16 cellular contexts compared by ENCODE assay signal in genomic region chr6:133894795-133895401, GRCh38. TPM values are rescaled to one million over a fixed set of nuclear protein-coding genes. Genes with fewer than 3 reads are reported as not detected.
DNase-seq lines count a peak whose midpoint lies in the region; ATAC-seq and TF ChIP-seq lines count a peak whose summit lies in the region.
"Had no signal": no experiment of that assay in that cellular context is flagged by ENCODE, and none has a peak within 500 bp of the region (broad histone marks: within the 10 kb centered on the region; RNA-seq: fewer than 3 reads in every experiment).

No MANE protein-coding gene starts in this region.

- DNase-seq in NCI-H2171 treated with DMSO at 0.1 percent for 48 hours (lab: John Stamatoyannopoulos, UW) (peak; percentile 37), NCI-H2171 (lab: John Stamatoyannopoulos, UW) (no peak), NCI-H748 treated with DMSO at 0.1 percent for 48 hours (lab: John Stamatoyannopoulos, UW) (no peak), NCI-H2107 treated with DMSO at 0.1 percent for 48 hours (lab: John Stamatoyannopoulos, UW; ENCODE audit: unreplicated experiment) (no peak)
- DNase-seq in CD4-positive, alpha-beta T cell = no peak
- DNase-seq: activated T-cell treated with anti-CD3 and anti-CD28 coated beads, Interleukin-2, amount 50 U/mL, for 1 hour; amniotic stem cell; Caco-2; effector memory CD4-positive, alpha-beta T cell had no signal

- 0 to 5% methylated on average over 4 to 5 of the region's 5 CpGs for WGBS in gastroesophageal sphincter (ENCODE audit: low coverage in 1 of 2), 2 donors
- WGBS in urinary bladder = 8% methylated on average over 5 of the region's 5 CpGs

- H3K9ac ChIP-seq in mucosa of rectum (ENCODE audit: low read depth in 1 of 2, low read length in 2 of 2) = peak overlapping the region in 1 of 2 donors; percentile 11

- no peaks in the 10 kb centered on the region for H3K36me3 Mint-ChIP-seq in CD4-positive, alpha-beta T cell (ENCODE audit: low read depth)

- POLR2A ChIA-PET in CD4-positive, alpha-beta T cell (lab: Charles Lee) = no interaction called here

- intact Hi-C loops in CD4-positive, alpha-beta T cell (cut with DNase I, micrococcal nuclease) = no loop called here

- no peak overlapping the region for H3K27ac Mint-ChIP-seq in CD4-positive, alpha-beta T cell

- no peaks in the 10 kb centered on the region for H3K36me3 ChIP-seq in gastroesophageal sphincter
- no peaks in the 10 kb centered on the region for H3K36me3 ChIP-seq in mucosa of rectum (ENCODE audit: control insufficient read depth in 2 of 2, insufficient read depth in 2 of 2, low read length in 2 of 2)
- H3K36me3 ChIP-seq in urinary bladder (ENCODE audit: insufficient read depth) = no peaks in the 10 kb centered on the region

- peaks cover 37% of the 10 kb centered on the region for H3K4me1 Mint-ChIP-seq in CD4-positive, alpha-beta T cell (ENCODE audit: low read depth)

- peaks cover 89% of the 10 kb centered on the region for H3K27me3 Mint-ChIP-seq in CD4-positive, alpha-beta T cell

- H3K27me3 ChIP-seq in gastroesophageal sphincter (peaks cover 69% of the 10 kb centered on the region), mucosa of rectum (ENCODE audit: control insufficient read depth in 2 of 2, insufficient read depth in 2 of 2, low read length in 2 of 2) (peaks cover 34 to 67% of the 10 kb centered on the region in 2 donors)
- H3K27me3 ChIP-seq in CD4-positive, alpha-beta T cell (ENCODE audit: control insufficient read depth, insufficient read depth, low read length) = peaks cover 93% of the 10 kb centered on the region

- no peak overlapping the region for H3K4me3 Mint-ChIP-seq in CD4-positive, alpha-beta T cell

- TF ChIP-seq CTCF in gastroesophageal sphincter (IDR thresholded peaks at IDR 0.05) = no peak
- TF ChIP-seq CTCF in CD4-positive, alpha-beta T cell (IDR thresholded peaks at IDR 0.05) = no peak

- H3K9me3 ChIP-seq in gastroesophageal sphincter = no peaks in the 10 kb centered on the region
- H3K9me3 ChIP-seq in mucosa of rectum (ENCODE audit: control insufficient read depth in 2 of 2, low read length in 2 of 2) = no peaks in the 10 kb centered on the region
- no peaks in the 10 kb centered on the region for H3K9me3 ChIP-seq in CD4-positive, alpha-beta T cell (ENCODE audit: control insufficient read depth, low read length)
- H3K9me3 ChIP-seq: Caco-2 had no signal

- peaks cover 0 to 54% (median 10%) of the 10 kb centered on the region in 3 donors for H3K4me1 ChIP-seq in gastroesophageal sphincter
- peaks cover 8 to 12% of the 10 kb centered on the region in 2 donors for H3K4me1 ChIP-seq in mucosa of rectum (ENCODE audit: control insufficient read depth in 2 of 2, insufficient read depth in 2 of 2, low read length in 2 of 2)
- H3K4me1 ChIP-seq in urinary bladder (ENCODE audit: insufficient read depth) = no peaks in the 10 kb centered on the region

- H3K9me3 Mint-ChIP-seq in CD4-positive, alpha-beta T cell = no peaks in the 10 kb centered on the region

- ATAC-seq in gastroesophageal sphincter = peak; percentile 36
- ATAC-seq in CD4-positive, alpha-beta T cell (ENCODE audit: poor library complexity) = no peak

- no peak for TF ChIP-seq EP300 in gastroesophageal sphincter (IDR thresholded peaks at IDR 0.05)

- no peak for TF ChIP-seq POLR2A in gastroesophageal sphincter (IDR thresholded peaks at IDR 0.05)

- H3K4me3 ChIP-seq in gastroesophageal sphincter = peak overlapping the region in 1 of 2 donors; percentile 62
- no peak overlapping the region for H3K4me3 ChIP-seq in mucosa of rectum (ENCODE audit: low read length in 2 of 2)
- peak overlapping the region; percentile 12 for H3K4me3 ChIP-seq in urinary bladder (ENCODE audit: low read depth, low read length)
- H3K4me3 ChIP-seq: PC-9 had no signal

- peak overlapping the region in 3 of 4 donors; percentile 85 to 93 (median 87) for H3K27ac ChIP-seq in gastroesophageal sphincter
- peak overlapping the region; percentile 49 for H3K27ac ChIP-seq in mucosa of rectum (ENCODE audit: low read depth in 2 of 2, low read length in 2 of 2)
- peak overlapping the region; percentile 72 for H3K27ac ChIP-seq in urinary bladder (ENCODE audit: low read depth)
- H3K27ac ChIP-seq in CD4-positive, alpha-beta T cell (ENCODE audit: low read depth, low read length) = no peak overlapping the region
- H3K27ac ChIP-seq: PC-9 had no signal

- CTCF ChIA-PET in CD4-positive, alpha-beta T cell (lab: Charles Lee) = no interaction called here

RNA-seq across cellular contexts. Expression of gene TCF21, which starts 6.0 kb away (rescaled TPM):
- total RNA-seq in gastroesophageal sphincter = 10 to 100 TPM; 13.5 to 36.9 (median 22.2) TPM
- 25.3 TPM for total RNA-seq in urinary bladder
- 25.6 TPM for polyA plus RNA-seq in urinary bladder
- total RNA-seq in CD4-positive, alpha-beta T cell = not detected
- total RNA-seq: A172; Caco-2; mononuclear cell; PC-9; T-helper 1 cell treated with Interleukin-12 subunit alpha and Interleukin-12 subunit beta and Interleukin-4 antibody, amounts not matched to agents 30 ng/mL and 1 ng/mL, for 36 hours had no signal

RNA-seq across cellular contexts. Expression of gene TBPL1, which starts 58.1 kb away (rescaled TPM):
- total RNA-seq in gastroesophageal sphincter = 10 to 100 TPM; 10.1 to 19.1 (median 13.7) TPM
- total RNA-seq in urinary bladder = 39.7 TPM
- 30.4 TPM for polyA plus RNA-seq in urinary bladder
- total RNA-seq in CD4-positive, alpha-beta T cell = 10 to 100 TPM; 34.7 to 37.3 TPM

Comparison
In these comparisons a context has a peak if more than half of its experiments do, and no peak if none do; other contexts are left out.
1. RNA of gene TCF21, which starts 6.0 kb away (total RNA-seq): 13.5 to 36.9 TPM in gastroesophageal sphincter and 25.3 TPM in urinary bladder (single experiment); not detected in CD4-positive, alpha-beta T cell; every median in the first group is over 10 times any median in the second.